18 cellular contexts compared by ENCODE assay signal in genomic region chr1:228308628-228309547, GRCh38.
A peak's percentile ranks its signal among the peaks of the same experiment; 100 is the strongest.
DNase-seq lines count a peak whose midpoint lies in the region; ATAC-seq and TF ChIP-seq lines count a peak whose summit lies in the region.
"Had no signal": no experiment of that assay in that cellular context is flagged by ENCODE, and none has a peak within 500 bp of the region (broad histone marks: within the 10 kb centered on the region; RNA-seq: fewer than 3 reads in every experiment).

No MANE protein-coding gene starts in this region.

- POLR2A ChIA-PET in A673 (lab: Charles Lee; ENCODE audit: low non-redundant PET): no interaction called here

- TF ChIP-seq CTCF in brain microvascular endothelial cell (IDR thresholded peaks at IDR 0.05; ENCODE audit: low read depth, low read length, missing control alignments) (peak; percentile 1), osteocyte (IDR thresholded peaks at IDR 0.05) (no peak), A673 (conservative IDR thresholded peaks at IDR 0.05; ENCODE audit: low read depth, low read length) (no peak)

- no peak for ATAC-seq in activated naive CD4-positive, alpha-beta T cell treated with anti-CD3 and anti-CD28 coated beads, Interleukin-2, amount 50 U/mL, for 72 hours
- no peak for ATAC-seq in HG02884 (IDR thresholded peaks at IDR 0.05; ENCODE audit: unreplicated experiment)

- CTCF ChIA-PET in A673 (lab: Charles Lee): no interaction called here

- DNase-seq in activated naive CD4-positive, alpha-beta T cell treated with anti-CD3 and anti-CD28 coated beads, Interleukin-2, amount 50 U/mL, for 16 hours: peak; percentile 9
- DNase-seq in activated naive CD4-positive, alpha-beta T cell treated with anti-CD3 and anti-CD28 coated beads, Interleukin-2, amount 50 U/mL, for 72 hours (ENCODE audit: low spot score in 2 of 2): no peak
- peak; percentile 62 for DNase-seq in HuH-7 (ENCODE audit: low spot score)
- DNase-seq in brain microvascular endothelial cell: no peak
- DNase-seq in osteocyte (ENCODE audit: extremely low spot score, unreplicated experiment): peak; percentile 78
- DNase-seq in A673 (ENCODE audit: low spot score): no peak
- DNase-seq in SKM-1 (lab: John Stamatoyannopoulos, UW; ENCODE audit: unreplicated experiment): no peak
- DNase-seq: AML-193; EL; esophagus squamous epithelium; hypothalamus; NCI-H2171; stimulated activated CD4-positive, alpha-beta T cell treated with anti-CD3 and anti-CD28 coated beads, Interleukin-1b, Interleukin-23, amount 100 ng/mL, for 48 hours; T1000 had no signal

- no peaks in the 10 kb centered on the region for H3K27me3 Mint-ChIP-seq in osteocyte (ENCODE audit: unreplicated experiment)
- H3K27me3 Mint-ChIP-seq: activated naive CD4-positive, alpha-beta T cell treated with anti-CD3 and anti-CD28 coated beads, Interleukin-2, amount 50 U/mL, for 24 hours had no signal

- H3K27me3 ChIP-seq in brain microvascular endothelial cell (replicated peaks) (no peaks in the 10 kb centered on the region), A673 (replicated peaks; ENCODE audit: insufficient read depth, low read depth, low read length, poor library complexity) (no peaks in the 10 kb centered on the region)
- H3K27me3 ChIP-seq: vagina had no signal

- peaks cover 3 to 15% of the 10 kb centered on the region in 2 donors for H3K9me3 Mint-ChIP-seq in activated naive CD4-positive, alpha-beta T cell treated with anti-CD3 and anti-CD28 coated beads, Interleukin-2, amount 50 U/mL, for 72 hours
- peaks cover 4% of the 10 kb centered on the region for H3K9me3 Mint-ChIP-seq in osteocyte (ENCODE audit: unreplicated experiment)
- H3K9me3 Mint-ChIP-seq: activated naive CD4-positive, alpha-beta T cell treated with anti-CD3 and anti-CD28 coated beads, Interleukin-2, amount 50 U/mL, for 24 hours had no signal

- no peak overlapping the region for H3K27ac ChIP-seq in brain microvascular endothelial cell
- H3K27ac ChIP-seq in A673 (ENCODE audit: low read depth, low read length, poor library complexity, severe bottlenecking): no peak overlapping the region
- H3K27ac ChIP-seq: esophagus squamous epithelium, prostate gland, vagina had no signal

- no peak overlapping the region for H3K27ac Mint-ChIP-seq in activated naive CD4-positive, alpha-beta T cell treated with anti-CD3 and anti-CD28 coated beads, Interleukin-2, amount 50 U/mL, for 72 hours
- H3K27ac Mint-ChIP-seq in osteocyte (ENCODE audit: unreplicated experiment): no peak overlapping the region
- H3K27ac Mint-ChIP-seq: activated naive CD4-positive, alpha-beta T cell treated with anti-CD3 and anti-CD28 coated beads, Interleukin-2, amount 50 U/mL, for 24 hours had no signal

- in situ Hi-C loops in brain microvascular endothelial cell (cut with HindIII; ENCODE audit: low pct_ligation_motif_present, low sequenced_read_pairs): no loop called here

- intact Hi-C loops in A673 (cut with micrococcal nuclease; ENCODE audit: unreplicated experiment): loop anchor here (10.0 kb wide), 1 partner anchor 46 kb away; no protein-coding TSS in a partner anchor

- no peaks in the 10 kb centered on the region for H3K36me3 ChIP-seq in brain microvascular endothelial cell (replicated peaks)
- H3K36me3 ChIP-seq in A673 (ENCODE audit: insufficient read depth, low read length, poor library complexity, severe bottlenecking): no peaks in the 10 kb centered on the region
- H3K36me3 ChIP-seq: prostate gland had no signal

- no peak overlapping the region for H3K4me3 Mint-ChIP-seq in osteocyte (ENCODE audit: unreplicated experiment)
- H3K4me3 Mint-ChIP-seq: activated naive CD4-positive, alpha-beta T cell treated with anti-CD3 and anti-CD28 coated beads, Interleukin-2, amount 50 U/mL, for 24 hours had no signal

- no peaks in the 10 kb centered on the region for H3K4me1 ChIP-seq in A673 (ENCODE audit: insufficient read depth, low read length, poor library complexity, severe bottlenecking)
- H3K4me1 ChIP-seq: esophagus squamous epithelium, prostate gland, vagina had no signal

- no TSS peak for BruUV-seq in A673 (replicated peaks; lab: Mats Ljungman, UMichigan)

- no peaks in the 10 kb centered on the region for H3K4me1 Mint-ChIP-seq in osteocyte (ENCODE audit: unreplicated experiment)
- H3K4me1 Mint-ChIP-seq: activated naive CD4-positive, alpha-beta T cell treated with anti-CD3 and anti-CD28 coated beads, Interleukin-2, amount 50 U/mL, for 24 hours had no signal

- no peak overlapping the region for H3K4me3 ChIP-seq in brain microvascular endothelial cell (ENCODE audit: low read depth, low read length)
- no peak overlapping the region for H3K4me3 ChIP-seq in A673 (ENCODE audit: low read depth, low read length, poor library complexity, severe bottlenecking)
- H3K4me3 ChIP-seq: esophagus squamous epithelium, prostate gland, vagina had no signal

- H3K9me3 ChIP-seq in A673 (ENCODE audit: low read depth, low read length, poor library complexity, severe bottlenecking): no peaks in the 10 kb centered on the region
- H3K9me3 ChIP-seq: prostate gland, vagina had no signal

- peaks cover 18 to 19% of the 10 kb centered on the region in 2 donors for H3K36me3 Mint-ChIP-seq in activated naive CD4-positive, alpha-beta T cell treated with anti-CD3 and anti-CD28 coated beads, Interleukin-2, amount 50 U/mL, for 72 hours
- H3K36me3 Mint-ChIP-seq in osteocyte (ENCODE audit: unreplicated experiment): no peaks in the 10 kb centered on the region

Comparison
In these comparisons a context has a peak if more than half of its experiments do, and no peak if none do; other contexts are left out.
1. DNase-seq: peak in activated naive CD4-positive, alpha-beta T cell treated with anti-CD3 and anti-CD28 coated beads, Interleukin-2, amount 50 U/mL, for 16 hours (single experiment), HuH-7 (single experiment) and osteocyte (single experiment); none in activated naive CD4-positive, alpha-beta T cell treated with anti-CD3 and anti-CD28 coated beads, Interleukin-2, amount 50 U/mL, for 72 hours (0 of 2), brain microvascular endothelial cell (single experiment), A673 (single experiment) and SKM-1 (single experiment).